Comparison of ENCODE assay signal across 16 cellular contexts in genomic region chr1:203406446-203407045, GRCh38. TPM values are rescaled to one million over a fixed set of nuclear protein-coding genes. Genes with fewer than 3 reads are reported as not detected.
DNase-seq lines count a peak whose midpoint lies in the region; ATAC-seq and TF ChIP-seq lines count a peak whose summit lies in the region.
"Had no signal": no experiment of that assay in that cellular context is flagged by ENCODE, and none has a peak within 500 bp of the region (broad histone marks: within the 10 kb centered on the region; RNA-seq: fewer than 3 reads in every experiment).

No MANE protein-coding gene starts in this region.

- no peak overlapping the region for H4K8ac ChIP-seq in H9 (replicated peaks; ENCODE audit: insufficient read length, low read depth, low read length)

- H3K23me2 ChIP-seq in H9 (ENCODE audit: insufficient read length, low read depth, low read length, poor library complexity, severe bottlenecking), result no peaks in the 10 kb centered on the region

- H2AK5ac ChIP-seq in H9 (ENCODE audit: insufficient read length, low read length), result no peak overlapping the region

- no peaks in the 10 kb centered on the region for H3K79me2 ChIP-seq in H9 (ENCODE audit: insufficient read depth, low read length)

- peaks cover 4 to 10% (median 4%) of the 10 kb centered on the region in 3 experiments; a peak in 6 of 7 replicates for H3K36me3 Mint-ChIP-seq in H9 (ENCODE audit: insufficient read depth in 1 of 3, low read depth in 3 of 3)
- H3K36me3 Mint-ChIP-seq: stimulated activated effector memory CD8-positive, alpha-beta T cell treated with anti-CD3 and anti-CD28 coated beads, Interleukin-12 subunit alpha, Interleukin-12 subunit beta, amount 100 ng/mL, for 72 hours had no signal

- 59 to 77% (median 70%) methylated on average over 7 of the region's 7 CpGs for WGBS in adipose tissue, 3 donors
- no CpG with 5 or more reads among the region's 7 CpGs for WGBS in H9 (ENCODE audit: extremely low coverage, insufficient read length, low lambda C conversion rate)

- no peaks in the 10 kb centered on the region for H4K20me1 ChIP-seq in H9 (ENCODE audit: control insufficient read depth, insufficient read depth, insufficient read length)
- H4K20me1 ChIP-seq: BLaER1 treated with 17β-estradiol and CSF1 and Interleukin-3, amounts not matched to agents 10 nM and 100 nM had no signal

- H3K4me1 ChIP-seq in mucosa of rectum (ENCODE audit: control insufficient read depth in 2 of 2, insufficient read depth in 2 of 2, low read length in 2 of 2) (peaks cover 17 to 36% of the 10 kb centered on the region in 2 donors), tibial artery (peaks cover 11 to 96% (median 69%) of the 10 kb centered on the region in 4 donors), H9 (ENCODE audit: insufficient read depth, low read length) (no peaks in the 10 kb centered on the region)

- no peak overlapping the region for H3K56ac ChIP-seq in H9 (ENCODE audit: insufficient read length, low read depth, low read length)

- intact Hi-C loops in Right ventricle myocardium inferior (cut with DNase I), result no loop called here
- intact Hi-C loops in tibial artery (cut with DNase I; ENCODE audit: low total_unique reads), result loop anchor here (10.0 kb wide), 1 partner anchor 78 kb away; no protein-coding TSS in a partner anchor

- no peak overlapping the region for H4K5ac ChIP-seq in H9 (ENCODE audit: insufficient read length, low read depth, low read length)

- no peaks in the 10 kb centered on the region for H3K79me1 ChIP-seq in H9 (ENCODE audit: insufficient read depth, low read depth, low read length, poor library complexity, severe bottlenecking)

- H3K4ac ChIP-seq in H9 (ENCODE audit: low read depth, low read length), result no peak overlapping the region

- H2BK5ac ChIP-seq in H9 (ENCODE audit: insufficient read length, low read length), result no peak overlapping the region

- H3T11ph ChIP-seq in H9 (ENCODE audit: low read length), result no peak overlapping the region

- no peak overlapping the region for H2BK120ac ChIP-seq in H9 (ENCODE audit: low read depth, low read length, poor library complexity, severe bottlenecking)

- no peaks in the 10 kb centered on the region for H3K27me3 ChIP-seq in mucosa of rectum (ENCODE audit: control insufficient read depth in 2 of 2, insufficient read depth in 2 of 2, low read length in 2 of 2)
- no peaks in the 10 kb centered on the region for H3K27me3 ChIP-seq in tibial artery
- H3K27me3 ChIP-seq in H9 (ENCODE audit: insufficient read depth, low read length), result no peaks in the 10 kb centered on the region
- H3K27me3 ChIP-seq: BLaER1 treated with 17β-estradiol and CSF1 and Interleukin-3, amounts not matched to agents 10 nM and 100 nM had no signal

- H3K27ac ChIP-seq in adipose tissue (ENCODE audit: low read depth, low read length) (peak overlapping the region; percentile 38), mucosa of rectum (ENCODE audit: low read depth in 2 of 2, low read length in 2 of 2) (peak overlapping the region; percentile 50 to 61), tibial artery (peak overlapping the region; percentile 81 to 91), H9 (ENCODE audit: insufficient read length, low read depth, low read length) (no peak overlapping the region)
- H3K27ac ChIP-seq: foreskin keratinocyte had no signal

- no peak overlapping the region for H2BK20ac ChIP-seq in H9 (ENCODE audit: low read depth, low read length, poor library complexity, severe bottlenecking)

- H3K4me3 Mint-ChIP-seq in H9, result no peak overlapping the region
- H3K4me3 Mint-ChIP-seq: activated CD8-positive, alpha-beta T cell treated with anti-CD3 and anti-CD28 coated beads for 36 hours; stimulated activated effector memory CD8-positive, alpha-beta T cell treated with anti-CD3 and anti-CD28 coated beads, Interleukin-12 subunit alpha, Interleukin-12 subunit beta, amount 100 ng/mL, for 72 hours had no signal

- H3K36me3 ChIP-seq in mucosa of rectum (ENCODE audit: control insufficient read depth in 2 of 2, insufficient read depth in 2 of 2, low read length in 2 of 2), result no peaks in the 10 kb centered on the region
- no peaks in the 10 kb centered on the region for H3K36me3 ChIP-seq in tibial artery
- H3K36me3 ChIP-seq: BLaER1 treated with 17β-estradiol and CSF1 and Interleukin-3, amounts not matched to agents 10 nM and 100 nM had no signal

- peaks cover 15% of the 10 kb centered on the region for H3K27me3 Mint-ChIP-seq in H9 (ENCODE audit: low read depth)

- no peak overlapping the region for H2AFZ ChIP-seq in H9 (ENCODE audit: low read length)

- H3K9me3 Mint-ChIP-seq in H9, result peaks cover 10 to 11% of the 10 kb centered on the region in 2 experiments
- H3K9me3 Mint-ChIP-seq: activated CD8-positive, alpha-beta T cell treated with anti-CD3 and anti-CD28 coated beads for 36 hours; stimulated activated effector memory CD8-positive, alpha-beta T cell treated with anti-CD3 and anti-CD28 coated beads, Interleukin-12 subunit alpha, Interleukin-12 subunit beta, amount 100 ng/mL, for 72 hours had no signal

- H2BK15ac ChIP-seq in H9 (ENCODE audit: low read depth, low read length), result no peak overlapping the region

- H3K9ac ChIP-seq in mucosa of rectum (ENCODE audit: low read depth in 1 of 2, low read length in 2 of 2), result no peak overlapping the region
- H3K9ac ChIP-seq in H9 (ENCODE audit: extremely low read depth, insufficient read length, low read length), result no peak overlapping the region
- H3K9ac ChIP-seq: BLaER1 treated with 17β-estradiol and CSF1 and Interleukin-3, amounts not matched to agents 10 nM and 100 nM had no signal

- no peak overlapping the region for H3K27ac Mint-ChIP-seq in H9
- H3K27ac Mint-ChIP-seq: activated CD8-positive, alpha-beta T cell treated with anti-CD3 and anti-CD28 coated beads for 36 hours; stimulated activated effector memory CD8-positive, alpha-beta T cell treated with anti-CD3 and anti-CD28 coated beads, Interleukin-12 subunit alpha, Interleukin-12 subunit beta, amount 100 ng/mL, for 72 hours had no signal

- no peak overlapping the region for H3K14ac ChIP-seq in H9 (ENCODE audit: insufficient read depth, low read length)

- no peak overlapping the region for H3K23ac ChIP-seq in H9 (ENCODE audit: insufficient read length, low read depth, low read length)

- H3K4me3 ChIP-seq in mucosa of rectum (ENCODE audit: low read length in 2 of 2) (no peak overlapping the region), tibial artery (no peak overlapping the region)
- H3K4me3 ChIP-seq: BLaER1 treated with 17β-estradiol and CSF1 and Interleukin-3, amounts not matched to agents 10 nM and 100 nM had no signal

- H3K18ac ChIP-seq in H9 (ENCODE audit: insufficient read length, low read depth, low read length), result no peak overlapping the region

- no peak overlapping the region for H3K4me2 ChIP-seq in H9 (ENCODE audit: insufficient read depth, insufficient read length, low read length)

- H3K9me3 ChIP-seq in mucosa of rectum (ENCODE audit: control insufficient read depth in 2 of 2, low read length in 2 of 2), result no peaks in the 10 kb centered on the region
- H3K9me3 ChIP-seq in tibial artery, result no peaks in the 10 kb centered on the region
- no peaks in the 10 kb centered on the region for H3K9me3 ChIP-seq in H9 (ENCODE audit: control insufficient read depth, low read depth, low read length)

- peak; percentile 69 for DNase-seq in Right ventricle myocardium inferior (ENCODE audit: missing footprints)
- DNase-seq in tibial artery, result peak; percentile 84 to 94
- DNase-seq in DMS114 treated with DMSO at 0.1 percent for 48 hours (lab: John Stamatoyannopoulos, UW; ENCODE audit: unreplicated experiment), result no peak
- DNase-seq in effector CD8-positive, alpha-beta T cell (lab: John Stamatoyannopoulos, UW), result no peak
- DNase-seq in H9, result no peak
- no peak for DNase-seq in MV-4-11 (lab: John Stamatoyannopoulos, UW)
- DNase-seq: activated CD8-positive, alpha-beta T cell treated with anti-CD3 and anti-CD28 coated beads for 36 hours; activated gamma-delta T cell treated with Interleukin-2 at 50 U/mL for 16 hours; central memory CD4-positive, alpha-beta T cell; foreskin keratinocyte; H7; NCI-H526 had no signal

- peak in 1 of 2 experiments; percentile 16 for TF ChIP-seq CTCF in tibial artery (IDR thresholded peaks at IDR 0.05)
- TF ChIP-seq CTCF in H9 (conservative IDR thresholded peaks at IDR 0.05), result no peak

- no peak overlapping the region for H4K91ac ChIP-seq in H9 (ENCODE audit: insufficient read length, low read depth, low read length)

- H2BK12ac ChIP-seq in H9 (ENCODE audit: insufficient read length, low read depth, low read length), result no peak overlapping the region

- peak; percentile 65 for ATAC-seq in Right ventricle myocardium inferior
- ATAC-seq: activated CD8-positive, alpha-beta T cell treated with anti-CD3 and anti-CD28 coated beads for 36 hours; foreskin keratinocyte; stimulated activated effector memory CD8-positive, alpha-beta T cell treated with anti-CD3 and anti-CD28 coated beads, Interleukin-12 subunit alpha, Interleukin-12 subunit beta, amount 100 ng/mL, for 72 hours had no signal

- H3K4me1 Mint-ChIP-seq in H9, result peaks cover 10 to 11% of the 10 kb centered on the region in 2 experiments
- H3K4me1 Mint-ChIP-seq: stimulated activated effector memory CD8-positive, alpha-beta T cell treated with anti-CD3 and anti-CD28 coated beads, Interleukin-12 subunit alpha, Interleukin-12 subunit beta, amount 100 ng/mL, for 72 hours had no signal

RNA-seq across cellular contexts. Expression of gene FMOD, which starts 55.6 kb away (rescaled TPM):
- 10 to 100 TPM in 2 of 3 donors, 1 to 10 TPM in 1; 7.4 to 47.6 (median 38.1) TPM for polyA plus RNA-seq in adipose tissue
- total RNA-seq in Right ventricle myocardium inferior (7.7 TPM), H9 (2021) (not detected in 2 replicates)
- total RNA-seq: H7 had no signal

Comparison
In these comparisons a context has a peak if more than half of its experiments do, and no peak if none do; other contexts are left out.
1. DNase-seq: peak in Right ventricle myocardium inferior (single experiment) and tibial artery (2 of 2); none in DMS114 treated with DMSO at 0.1 percent for 48 hours (single experiment), effector CD8-positive, alpha-beta T cell (single experiment), H9 (single experiment) and MV-4-11 (single experiment).